ENCODE assay signal across 17 cellular contexts in the genomic region with DNA sequence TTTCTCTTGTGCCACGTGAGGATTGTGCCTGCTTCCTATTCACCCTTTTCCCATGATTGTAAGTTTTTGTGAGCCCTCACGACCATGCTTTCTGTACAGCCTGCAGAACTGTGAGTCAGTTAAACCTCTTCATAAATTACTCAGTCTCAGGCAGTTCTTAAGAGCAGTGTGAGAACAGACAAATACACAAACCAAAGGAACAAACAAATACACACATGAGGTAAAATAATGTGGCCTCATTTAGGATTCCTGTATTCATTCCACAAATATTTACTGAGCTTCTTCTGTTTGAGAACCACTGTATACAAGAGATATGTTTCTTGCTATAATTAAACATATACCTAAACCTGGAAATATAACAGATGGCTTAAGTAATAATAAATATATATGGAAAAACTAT.
DNase-seq lines count a peak whose midpoint lies in the region; ATAC-seq and TF ChIP-seq lines count a peak whose summit lies in the region.
"Had no signal": no experiment of that assay in that cellular context is flagged by ENCODE, and none has a peak within 500 bp of the region (broad histone marks: within the 10 kb centered on the region; RNA-seq: fewer than 3 reads in every experiment).

No MANE protein-coding gene starts in this region.

- H4K91ac ChIP-seq in mesenchymal stem cell (ENCODE audit: low read length) = no peak overlapping the region

- no peak overlapping the region for H3K4ac ChIP-seq in mesenchymal stem cell (ENCODE audit: low read depth in 1 of 2, low read length in 2 of 2)

- H3K4me3 ChIP-seq in PC-3 (ENCODE audit: low read length) (no peak overlapping the region), mesenchymal stem cell (ENCODE audit: insufficient read depth in 1 of 2, low read depth in 1 of 2, low read length in 2 of 2) (no peak overlapping the region), gastrocnemius medialis (no peak overlapping the region)
- H3K4me3 ChIP-seq: BLaER1, GM12878, GM23338 had no signal

- no peaks in the 10 kb centered on the region for H3F3A ChIP-seq in PC-3 (ENCODE audit: low read length, unreplicated experiment)

- H3K14ac ChIP-seq in mesenchymal stem cell (ENCODE audit: low read length in 2 of 2) = no peak overlapping the region

- no peaks in the 10 kb centered on the region for H3K27me3 ChIP-seq in PC-3 (ENCODE audit: low read length)
- H3K27me3 ChIP-seq in mesenchymal stem cell (ENCODE audit: control insufficient read depth in 1 of 2, insufficient read depth in 1 of 2, low read length in 2 of 2) = no peaks in the 10 kb centered on the region
- H3K27me3 ChIP-seq in gastrocnemius medialis = no peaks in the 10 kb centered on the region
- H3K27me3 ChIP-seq: BLaER1 had no signal

- H4K8ac ChIP-seq in mesenchymal stem cell (ENCODE audit: low read length) = no peak overlapping the region

- in situ Hi-C loops in gastrocnemius medialis (cut with MboI; ENCODE audit: low sequenced_read_pairs in 4 of 4) = no loop called here

- H3K36me3 ChIP-seq in PC-3 (ENCODE audit: low read depth, low read length) (no peaks in the 10 kb centered on the region), mesenchymal stem cell (ENCODE audit: control insufficient read depth in 1 of 2, insufficient read depth in 2 of 2, low read depth in 1 of 2, low read length in 2 of 2) (no peaks in the 10 kb centered on the region), gastrocnemius medialis (no peaks in the 10 kb centered on the region)
- H3K36me3 ChIP-seq: BLaER1 had no signal

- H3K9ac ChIP-seq in PC-3 (ENCODE audit: low read length) = peak overlapping the region; percentile 53
- no peak overlapping the region for H3K9ac ChIP-seq in mesenchymal stem cell (ENCODE audit: low read length)
- H3K9ac ChIP-seq: BLaER1 had no signal

- H3K9me2 ChIP-seq in PC-3 (replicated peaks; ENCODE audit: low read length) = no peaks in the 10 kb centered on the region

- H2BK5ac ChIP-seq in mesenchymal stem cell (ENCODE audit: low read depth, low read length, poor library complexity, severe bottlenecking) = no peak overlapping the region

- H3K4me1 ChIP-seq in PC-3 (ENCODE audit: insufficient read depth, low read length) = peaks cover 29% of the 10 kb centered on the region
- H3K4me1 ChIP-seq in mesenchymal stem cell (ENCODE audit: control insufficient read depth, insufficient read depth, low read depth, low read length) = no peaks in the 10 kb centered on the region
- H3K4me1 ChIP-seq in gastrocnemius medialis = no peaks in the 10 kb centered on the region
- H3K4me1 ChIP-seq: BLaER1, Caco-2 had no signal

- intact Hi-C loops in PC-3 (cut with micrococcal nuclease) (no loop called here), gastrocnemius medialis (cut with DNase I; ENCODE audit: low total_unique reads) (no loop called here)

- H3K79me1 ChIP-seq in mesenchymal stem cell (replicated peaks; ENCODE audit: low read length, poor library complexity, severe bottlenecking) = no peaks in the 10 kb centered on the region

- no peaks in the 10 kb centered on the region for H4K20me1 ChIP-seq in PC-3 (ENCODE audit: low read length)
- H4K20me1 ChIP-seq: BLaER1 had no signal

- H2AFZ ChIP-seq in PC-3 (ENCODE audit: low read length) (no peak overlapping the region), mesenchymal stem cell (ENCODE audit: low read depth, low read length) (no peak overlapping the region)
- H2AFZ ChIP-seq: GM23338 had no signal

- CTCF ChIA-PET in PC-3 (lab: Charles Lee) = no interaction called here

- H2AK5ac ChIP-seq in mesenchymal stem cell (ENCODE audit: low read length, severe bottlenecking) = no peak overlapping the region

- peak overlapping the region; percentile 72 for H3K27ac ChIP-seq in PC-3 (ENCODE audit: low read length)
- no peak overlapping the region for H3K27ac ChIP-seq in mesenchymal stem cell (ENCODE audit: low read length, poor library complexity, severe bottlenecking)
- H3K27ac ChIP-seq in gastrocnemius medialis = no peak overlapping the region
- H3K27ac ChIP-seq: BLaER1, C4-2B had no signal

- H2BK15ac ChIP-seq in mesenchymal stem cell (ENCODE audit: low read depth, poor library complexity, severe bottlenecking) = no peak overlapping the region

- POLR2A ChIA-PET in PC-3 (lab: Charles Lee; ENCODE audit: unreplicated experiment) = no interaction called here

- no peak for TF ChIP-seq CTCF in PC-3 (conservative IDR thresholded peaks at IDR 0.05; ENCODE audit: low read depth, low read length)
- no peak for TF ChIP-seq CTCF in gastrocnemius medialis (IDR thresholded peaks at IDR 0.05 in 4 of 5, conservative IDR thresholded peaks at IDR 0.05 in 1 of 5)

- DNase-seq in DMS53 treated with DMSO at 0.1 percent for 48 hours (lab: John Stamatoyannopoulos, UW; ENCODE audit: unreplicated experiment) (peak; percentile 52), PC-3 (peak; percentile 40), mesenchymal stem cell (peak; percentile 2), gastrocnemius medialis (no peak), GDM1 (lab: John Stamatoyannopoulos, UW) (no peak)
- DNase-seq: Caco-2; CD4-positive, CD25-positive, alpha-beta regulatory T cell; CD8-positive, alpha-beta T cell; DMS 273 treated with DMSO at 0.1 percent for 48 hours; DND-41; H9 had no signal

- H3K79me2 ChIP-seq in PC-3 (ENCODE audit: low read length) = no peaks in the 10 kb centered on the region

- no peak overlapping the region for H2BK12ac ChIP-seq in mesenchymal stem cell (ENCODE audit: low read length in 2 of 2)

- no TSS peak for BruUV-seq in PC-3 (replicated peaks; lab: Mats Ljungman, UMichigan)

- H3K9me3 ChIP-seq in PC-3 (ENCODE audit: low read length) = no peaks in the 10 kb centered on the region
- peaks cover 3% of the 10 kb centered on the region for H3K9me3 ChIP-seq in mesenchymal stem cell (ENCODE audit: control insufficient read depth, low read length)
- no peaks in the 10 kb centered on the region for H3K9me3 ChIP-seq in gastrocnemius medialis
- H3K9me3 ChIP-seq: BLaER1 had no signal

- no peak overlapping the region for H2BK120ac ChIP-seq in mesenchymal stem cell (ENCODE audit: low read depth, low read length)

- ATAC-seq in PC-3 = peak; percentile 60
- ATAC-seq in gastrocnemius medialis = no peak
- ATAC-seq in HG03457 (IDR thresholded peaks at IDR 0.05; ENCODE audit: unreplicated experiment) = no peak
- ATAC-seq: CD8-positive, alpha-beta T cell; GM12878; GM23338; HCT116 had no signal

- H3K23ac ChIP-seq in mesenchymal stem cell (ENCODE audit: low read length in 2 of 2) = no peak overlapping the region

- no peak for TF ChIP-seq POLR2A in gastrocnemius medialis (IDR thresholded peaks at IDR 0.05)

- H3K18ac ChIP-seq in mesenchymal stem cell (ENCODE audit: low read depth in 1 of 2, low read length in 2 of 2) = no peak overlapping the region

- H3K4me2 ChIP-seq in PC-3 (ENCODE audit: low read length) = no peak overlapping the region
- no peak overlapping the region for H3K4me2 ChIP-seq in mesenchymal stem cell (ENCODE audit: low read length, poor library complexity, severe bottlenecking)
- H3K4me2 ChIP-seq: BLaER1, GM23338 had no signal

- 35% methylated on average over 2 of the region's 2 CpGs for WGBS in mesenchymal stem cell

Comparison
In these comparisons a context has a peak if more than half of its experiments do, and no peak if none do; other contexts are left out.
1. DNase-seq: peak in DMS53 treated with DMSO at 0.1 percent for 48 hours (single experiment), PC-3 (single experiment) and mesenchymal stem cell (single experiment); none in gastrocnemius medialis (0 of 2) and GDM1 (single experiment).